9 cellular contexts compared by ENCODE assay signal in the genomic region with DNA sequence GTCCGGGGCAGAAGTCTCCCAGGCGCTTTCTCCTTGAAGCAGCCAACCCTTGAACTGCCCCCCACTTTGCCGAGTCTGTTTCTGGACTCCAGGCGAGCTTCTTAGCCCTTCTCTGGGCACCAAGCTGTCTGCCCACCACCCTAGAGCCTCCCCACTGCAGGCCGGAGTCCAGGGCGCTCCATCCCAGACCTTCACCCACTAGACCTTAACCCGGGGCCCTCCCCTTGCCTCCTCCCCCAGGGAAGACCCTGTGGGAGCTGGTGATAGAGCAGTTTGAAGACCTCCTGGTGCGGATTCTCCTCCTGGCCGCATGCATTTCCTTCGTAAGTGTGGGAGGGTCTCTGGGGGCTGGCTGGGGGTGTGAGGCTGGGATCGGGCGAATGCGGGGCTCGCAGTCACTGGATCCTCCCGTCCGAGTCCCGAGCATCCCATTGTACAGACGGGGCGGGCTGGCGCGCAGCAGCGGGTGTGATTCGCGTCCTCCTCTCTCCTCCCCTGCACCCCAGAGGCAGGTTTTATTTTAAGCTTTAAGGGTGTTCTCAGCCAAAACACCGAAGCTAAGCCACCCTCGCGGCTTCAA. TPM values are rescaled to one million over a fixed set of nuclear protein-coding genes. Genes with fewer than 3 reads are reported as not detected.
DNase-seq lines count a peak whose midpoint lies in the region; ATAC-seq and TF ChIP-seq lines count a peak whose summit lies in the region.
"Had no signal": no experiment of that assay in that cellular context is flagged by ENCODE, and none has a peak within 500 bp of the region (broad histone marks: within the 10 kb centered on the region; RNA-seq: fewer than 3 reads in every experiment).

No MANE protein-coding gene starts in this region.

- intact Hi-C loops in CD8-positive, alpha-beta T cell (cut with DNase I, micrococcal nuclease) = loop anchor here (1.0 kb wide), 5 partner anchors 16 to 71 kb away; a partner anchor contains a TSS
- intact Hi-C loops in posterior cingulate gyrus (cut with DNase I) = no loop called here

- ATAC-seq in CD8-positive, alpha-beta T cell = no peak
- ATAC-seq in GM21515 (IDR thresholded peaks at IDR 0.05; ENCODE audit: unreplicated experiment) = peak; percentile 19

- POLR2A ChIA-PET in CD8-positive, alpha-beta T cell (lab: Charles Lee) = interaction anchor here (0.6 to 2.9 kb wide), 4 partner anchors 17 to 1331 kb away, joined by 3 to 12 read pairs (median 6); a partner anchor contains a TSS

- peaks cover 14% of the 10 kb centered on the region for H3K27me3 Mint-ChIP-seq in CD8-positive, alpha-beta T cell (ENCODE audit: low read depth)
- peaks cover 12% of the 10 kb centered on the region for H3K27me3 Mint-ChIP-seq in nephron progenitor cell (ENCODE audit: low read depth, poor library complexity)

- H3K27ac Mint-ChIP-seq in CD8-positive, alpha-beta T cell = peak overlapping the region; percentile 41
- peak overlapping the region; percentile 68 for H3K27ac Mint-ChIP-seq in nephron progenitor cell

- peaks cover 16% of the 10 kb centered on the region for H3K4me1 Mint-ChIP-seq in CD8-positive, alpha-beta T cell (ENCODE audit: low read depth)
- peaks cover 85% of the 10 kb centered on the region for H3K4me1 Mint-ChIP-seq in nephron progenitor cell

- CTCF ChIA-PET in CD8-positive, alpha-beta T cell (lab: Charles Lee) = interaction anchor here (0.9 to 3.1 kb wide), 3 partner anchors 15 to 66 kb away, joined by 3 to 18 read pairs (median 3); no protein-coding TSS in a partner anchor

- H3K4me1 ChIP-seq in CD8-positive, alpha-beta T cell (ENCODE audit: insufficient read depth, low read length) = peaks cover 9% of the 10 kb centered on the region
- H3K4me1 ChIP-seq in endocrine pancreas (ENCODE audit: control insufficient read depth, insufficient read depth, low read length) = no peaks in the 10 kb centered on the region

- TF ChIP-seq CTCF in CD8-positive, alpha-beta T cell (IDR thresholded peaks at IDR 0.05) = no peak
- TF ChIP-seq CTCF in nephron progenitor cell (IDR thresholded peaks at IDR 0.05) = no peak

- H3K27ac ChIP-seq in CD8-positive, alpha-beta T cell (ENCODE audit: low read depth, low read length) = peak overlapping the region; percentile 39

- no peaks in the 10 kb centered on the region for H3K9me3 ChIP-seq in CD8-positive, alpha-beta T cell (ENCODE audit: low read length)
- no peaks in the 10 kb centered on the region for H3K9me3 ChIP-seq in endocrine pancreas (ENCODE audit: control insufficient read depth, low read length)

- H3K27me3 ChIP-seq in CD8-positive, alpha-beta T cell (ENCODE audit: insufficient read depth, low read length) = no peaks in the 10 kb centered on the region
- peaks cover 7% of the 10 kb centered on the region for H3K27me3 ChIP-seq in endocrine pancreas (ENCODE audit: control insufficient read depth, insufficient read depth, low read length)

- DNase-seq in CD8-positive, alpha-beta T cell = no peak
- peak; percentile 33 for DNase-seq in NAMALWA (ENCODE audit: low spot score)
- no peak for DNase-seq in nephron progenitor cell
- DNase-seq in KG1 (lab: John Stamatoyannopoulos, UW) = no peak
- DNase-seq in CD1c-positive myeloid dendritic cell (ENCODE audit: extremely low spot score) = no peak
- no peak for DNase-seq in posterior cingulate gyrus

- H3K36me3 ChIP-seq in CD8-positive, alpha-beta T cell (ENCODE audit: insufficient read depth, low read length) = no peaks in the 10 kb centered on the region
- H3K36me3 ChIP-seq in endocrine pancreas (ENCODE audit: control insufficient read depth, insufficient read depth, low read length) = no peaks in the 10 kb centered on the region

- peak overlapping the region; percentile 86 for H3K4me3 Mint-ChIP-seq in CD8-positive, alpha-beta T cell
- H3K4me3 Mint-ChIP-seq in nephron progenitor cell = peak overlapping the region; percentile 89

- peaks cover under 1% of the 10 kb centered on the region for H3K36me3 Mint-ChIP-seq in CD8-positive, alpha-beta T cell
- peaks cover 5% of the 10 kb centered on the region for H3K36me3 Mint-ChIP-seq in nephron progenitor cell (ENCODE audit: low read depth)

- H3K9ac ChIP-seq in endocrine pancreas (ENCODE audit: control insufficient read depth, insufficient read depth, low read length) = peak overlapping the region; percentile 55

- peak overlapping the region; percentile 88 for H3K4me3 ChIP-seq in CD8-positive, alpha-beta T cell (ENCODE audit: low read depth, low read length)
- no peak overlapping the region for H3K4me3 ChIP-seq in endocrine pancreas (ENCODE audit: control insufficient read depth, insufficient read depth, low read length)

- H3K9me3 Mint-ChIP-seq in CD8-positive, alpha-beta T cell = no peaks in the 10 kb centered on the region
- H3K9me3 Mint-ChIP-seq in nephron progenitor cell = no peaks in the 10 kb centered on the region

RNA-seq across cellular contexts. Expression of a gene that starts 1.1 kb away (rescaled TPM):
- total RNA-seq in CD8-positive, alpha-beta T cell = under 1 TPM; 0.24 to 0.97 TPM
- total RNA-seq: M059J had no signal

RNA-seq across cellular contexts. Expression of a gene that starts 15.7 kb away (rescaled TPM):
- 10 to 100 TPM; 50.7 to 53.5 TPM for total RNA-seq in CD8-positive, alpha-beta T cell

RNA-seq across cellular contexts. Expression of a gene that starts 33.2 kb away (rescaled TPM):
- 100 to 1,000 TPM; 111 to 119 TPM for total RNA-seq in CD8-positive, alpha-beta T cell

RNA-seq across cellular contexts. Expression of a gene that starts 45.7 kb away (rescaled TPM):
- 10 to 100 TPM; 26.5 to 29.0 TPM for total RNA-seq in CD8-positive, alpha-beta T cell

RNA-seq across cellular contexts. Expression of a gene that starts 52.4 kb away (rescaled TPM):
- total RNA-seq in CD8-positive, alpha-beta T cell = 1 to 10 TPM; 1.1 to 1.8 TPM
- total RNA-seq: M059J had no signal
